Comparison of ENCODE assay signal across 28 cellular contexts in the genomic region with DNA sequence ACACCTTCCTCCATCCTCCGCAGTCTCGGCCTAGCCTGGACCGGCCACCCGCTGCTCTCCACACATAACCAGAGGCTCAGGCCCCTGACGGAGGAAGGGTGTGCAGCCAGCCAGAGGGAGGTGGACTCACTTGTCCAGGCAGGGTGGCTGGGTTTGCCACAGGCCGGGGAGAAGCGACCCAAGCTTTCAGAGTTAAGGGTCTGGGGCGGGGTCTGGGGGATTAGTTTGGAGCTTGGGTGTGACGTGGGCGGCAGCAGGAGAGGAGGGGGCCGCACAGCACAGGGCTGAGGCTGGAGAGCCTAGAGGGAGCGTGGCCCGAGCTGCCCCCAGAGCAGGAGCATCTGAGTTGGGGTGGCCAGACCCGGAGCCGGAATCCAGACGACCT. TPM values are rescaled to one million over a fixed set of nuclear protein-coding genes. Genes with fewer than 3 reads are reported as not detected.
DNase-seq lines count a peak whose midpoint lies in the region; ATAC-seq, FAIRE-seq and TF ChIP-seq lines count a peak whose summit lies in the region.
"Had no signal": no experiment of that assay in that cellular context is flagged by ENCODE, and none has a peak within 500 bp of the region (broad histone marks: within the 10 kb centered on the region; RNA-seq: fewer than 3 reads in every experiment).

No MANE protein-coding gene starts in this region.

- H3K4me1 Mint-ChIP-seq in memory B cell, result no peaks in the 10 kb centered on the region
- H3K4me1 Mint-ChIP-seq: H9 had no signal

- no peak overlapping the region for H3K27ac ChIP-seq in right lobe of liver
- H3K27ac ChIP-seq in HepG2 (ENCODE audit: extremely low read length, insufficient read depth, low read length), result no peak overlapping the region
- H3K27ac ChIP-seq: 22Rv1, BLaER1 had no signal

- H3K4me2 ChIP-seq in HepG2 (ENCODE audit: low read depth, low read length), result no peak overlapping the region
- H3K4me2 ChIP-seq: BLaER1 had no signal

- TF ChIP-seq RAD21 in HepG2 (CRISPR knock-in tag; IDR thresholded peaks at IDR 0.05), result no peak

- peaks cover 24% of the 10 kb centered on the region for H3K36me3 Mint-ChIP-seq in memory B cell

- H3K79me2 ChIP-seq in HepG2 (ENCODE audit: insufficient read depth, low read length), result no peaks in the 10 kb centered on the region

- H3K36me3 ChIP-seq in right lobe of liver, result peaks cover 0 to 5% (median 0%) of the 10 kb centered on the region in 4 donors
- H3K36me3 ChIP-seq in HepG2 (replicated peaks in 1 of 2; ENCODE audit: control insufficient read depth in 1 of 2, insufficient read depth in 2 of 2, low read length in 2 of 2), result peaks cover 2 to 15% of the 10 kb centered on the region in 2 experiments; a peak in 4 of 5 replicates

- TF ChIP-seq CTCF in right lobe of liver (IDR thresholded peaks at IDR 0.05) (no peak), HepG2 (CRISPR knock-in tag; IDR thresholded peaks at IDR 0.05) (no peak)

- no peak for FAIRE-seq in HepG2 (lab: Jason Lieb, UNC)
- FAIRE-seq: HTR-8/SVneo, RCC 7860 had no signal

- H3K9me3 ChIP-seq in right lobe of liver (no peaks in the 10 kb centered on the region), HepG2 (ENCODE audit: low read length) (no peaks in the 10 kb centered on the region)
- H3K9me3 ChIP-seq: Caco-2 had no signal

- H3K4me3 Mint-ChIP-seq in memory B cell, result no peak overlapping the region
- H3K4me3 Mint-ChIP-seq: CD4-positive, alpha-beta T cell; HFFc6 had no signal

- DNase-seq in NCI-H82 (lab: John Stamatoyannopoulos, UW) (peak; percentile 22), NCI-H82 treated with DMSO at 0.1 percent for 48 hours (lab: John Stamatoyannopoulos, UW; ENCODE audit: unreplicated experiment) (no peak), right lobe of liver (peak in 2 of 3 donors; percentile 15 to 52), HepG2 (ENCODE audit: low spot score) (no peak), memory B cell (ENCODE audit: low spot score in 2 of 2) (no peak)
- DNase-seq: ACHN; Caco-2; CD4-positive, alpha-beta T cell; DMS 273 treated with DMSO at 0.1 percent for 48 hours; DMS79 treated with DMSO at 0.1 percent for 48 hours; H9; HFFc6; IMR-90; NCI-H1105; NCI-H146; NCI-H2029; NCI-H226; NCI-H524; NCI-H774; OCI-M1; SIG-M5 had no signal

- TF ChIP-seq POLR2A in right lobe of liver (IDR thresholded peaks at IDR 0.05) (no peak), HepG2 (IDR thresholded peaks at IDR 0.05; ENCODE audit: insufficient read depth in 1 of 2, low read depth in 2 of 2, low read length in 2 of 2) (no peak)

- no peaks in the 10 kb centered on the region for H3K27me3 ChIP-seq in right lobe of liver
- H3K27me3 ChIP-seq in HepG2 (ENCODE audit: control insufficient read depth in 1 of 2, insufficient read depth in 2 of 2, low read length in 2 of 2), result no peaks in the 10 kb centered on the region
- H3K27me3 ChIP-seq: BLaER1 had no signal

- H3K4me3 ChIP-seq in right lobe of liver, result no peak overlapping the region
- no peak overlapping the region for H3K4me3 ChIP-seq in HepG2 (replicated peaks in 1 of 3; ENCODE audit: insufficient read depth in 1 of 3, low read depth in 2 of 3, low read length in 3 of 3)
- H3K4me3 ChIP-seq: BLaER1 had no signal

- BruUV-seq in HepG2 (replicated peaks; lab: Mats Ljungman, UMichigan), result no TSS peak

- POLR2A ChIA-PET in HepG2 (lab: Yijun Ruan, JAX), result no interaction called here

- no peaks in the 10 kb centered on the region for H3K27me3 Mint-ChIP-seq in memory B cell
- H3K27me3 Mint-ChIP-seq: CD4-positive, alpha-beta T cell had no signal

- no peak for TF ChIP-seq EP300 in HepG2 (IDR thresholded peaks at IDR 0.05; ENCODE audit: low read depth in 2 of 2, low read length in 2 of 2)
- no peak for TF ChIP-seq EP300 in HepG2 (CRISPR knock-in tag; IDR thresholded peaks at IDR 0.05; ENCODE audit: borderline replicate concordance)

- CTCF ChIA-PET in HepG2 (lab: Yijun Ruan, JAX; ENCODE audit: low intra/inter-chr PET ratio, low total read pairs), result no interaction called here

- peak overlapping the region; percentile 75 for H3K27ac Mint-ChIP-seq in memory B cell
- H3K27ac Mint-ChIP-seq: CD4-positive, alpha-beta T cell; H9; HFFc6 had no signal

- no peak overlapping the region for H2AFZ ChIP-seq in HepG2 (ENCODE audit: low read length)

- in situ Hi-C loops in HepG2 (cut with HindIII; ENCODE audit: extremely low pct_ligation_motif_present, low pct_unique_long_range_greater_than_20kb), result no loop called here

- H3K4me1 ChIP-seq in right lobe of liver (no peaks in the 10 kb centered on the region), HepG2 (ENCODE audit: insufficient read depth, low read length) (no peaks in the 10 kb centered on the region)
- H3K4me1 ChIP-seq: Caco-2 had no signal

- ATAC-seq in right lobe of liver (peak in 1 of 4 donors; percentile 13), HepG2 (no peak; the same call in 2 of the 3 replicates), memory B cell (ENCODE audit: low read depth) (no peak), GM21381 (IDR thresholded peaks at IDR 0.05; ENCODE audit: unreplicated experiment) (no peak), HG02759 (IDR thresholded peaks at IDR 0.05; ENCODE audit: unreplicated experiment) (no peak), HG02970 (IDR thresholded peaks at IDR 0.05; ENCODE audit: low FRiP score, unreplicated experiment) (no peak)

- intact Hi-C loops in right lobe of liver (cut with DNase I), result no loop called here
- intact Hi-C loops in HepG2 (cut with micrococcal nuclease; ENCODE audit: unreplicated experiment), result no loop called here

- no peaks in the 10 kb centered on the region for H3K9me3 Mint-ChIP-seq in memory B cell
- H3K9me3 Mint-ChIP-seq: CD4-positive, alpha-beta T cell; HFFc6 had no signal

- H3K9ac ChIP-seq in HepG2 (ENCODE audit: insufficient read depth, low read depth, low read length), result no peak overlapping the region
- H3K9ac ChIP-seq: BLaER1 had no signal

- H4K20me1 ChIP-seq in HepG2 (ENCODE audit: insufficient read depth, low read length), result no peaks in the 10 kb centered on the region

- 88% methylated on average over 9 of the region's 16 CpGs for WGBS in right lobe of liver (ENCODE audit: insufficient coverage, low coverage, low lambda C conversion rate, missing lambda C conversion rate)
- whole genome bisulfite sequencing in HepG2 (ENCODE audit: low lambda C conversion rate), result 92% methylated on average over 15 of the region's 16 CpGs

TF ChIP-seq in HepG2, 621 proteins besides CTCF, POLR2A, EP300 and RAD21 (continues in another document):
- TF ChIP-seq NFKB2 (CRISPR knock-in tag; IDR thresholded peaks at IDR 0.05; ENCODE audit: borderline replicate concordance), result no peak
- TF ChIP-seq ZFP36L1 (CRISPR knock-in tag; IDR thresholded peaks at IDR 0.05), result no peak
- TF ChIP-seq HDAC6 (IDR thresholded peaks at IDR 0.05; ENCODE audit: low read depth, low read length), result no peak
- TF ChIP-seq, protein P1, sequence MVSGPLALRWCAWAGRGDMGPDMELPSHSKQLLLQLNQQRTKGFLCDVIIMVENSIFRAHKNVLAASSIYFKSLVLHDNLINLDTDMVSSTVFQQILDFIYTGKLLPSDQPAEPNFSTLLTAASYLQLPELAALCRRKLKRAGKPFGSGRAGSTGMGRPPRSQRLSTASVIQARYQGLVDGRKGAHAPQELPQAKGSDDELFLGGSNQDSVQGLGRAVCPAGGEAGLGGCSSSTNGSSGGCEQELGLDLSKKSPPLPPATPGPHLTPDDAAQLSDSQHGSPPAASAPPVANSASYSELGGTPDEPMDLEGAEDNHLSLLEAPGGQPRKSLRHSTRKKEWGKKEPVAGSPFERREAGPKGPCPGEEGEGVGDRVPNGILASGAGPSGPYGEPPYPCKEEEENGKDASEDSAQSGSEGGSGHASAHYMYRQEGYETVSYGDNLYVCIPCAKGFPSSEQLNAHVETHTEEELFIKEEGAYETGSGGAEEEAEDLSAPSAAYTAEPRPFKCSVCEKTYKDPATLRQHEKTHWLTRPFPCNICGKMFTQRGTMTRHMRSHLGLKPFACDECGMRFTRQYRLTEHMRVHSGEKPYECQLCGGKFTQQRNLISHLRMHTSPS (CRISPR knock-in tag; IDR thresholded peaks at IDR 0.05; ENCODE audit: low read depth), result no peak
- TF ChIP-seq ZNF569 (CRISPR knock-in tag; IDR thresholded peaks at IDR 0.05; ENCODE audit: borderline replicate concordance), result no peak
- no peak for TF ChIP-seq EZH2 (conservative IDR thresholded peaks at IDR 0.05; ENCODE audit: low read depth, low read length)
- TF ChIP-seq EED (CRISPR knock-in tag; IDR thresholded peaks at IDR 0.05), result no peak

RNA-seq across cellular contexts. Expression of a gene that starts 22.4 kb away (rescaled TPM):
- total RNA-seq in right lobe of liver, result 1 to 10 TPM in 5 of 6 experiments, under 1 TPM in 1; 0.86 to 3.7 (median 2.4) TPM
- 0.18 and 0.36 TPM in 2 replicates for total RNA-seq in HepG2 (2016; rRNA removed; fragmentation: Illumina TruSeq; extraction: Trizol)
- total RNA-seq in HepG2 (2016; cell fraction: cytosol; rRNA removed; fragmentation: Illumina TruSeq; extraction: Trizol; ENCODE audit: low read depth), result 0.30 TPM in 1 of 2 replicates, not detected in the other
- total RNA-seq in HepG2 (2016; cell fraction: insoluble cytoplasmic fraction; rRNA removed; fragmentation: Illumina TruSeq; extraction: Trizol), result 0.16 and 0.24 TPM in 2 replicates
- 0.37 and 0.48 TPM in 2 replicates for total RNA-seq in HepG2 (2016; cell fraction: membrane; rRNA removed; fragmentation: Illumina TruSeq; extraction: Trizol)
- not detected in 2 replicates for total RNA-seq in HepG2 (2016; cell fraction: nucleus; rRNA removed; fragmentation: Illumina TruSeq; extraction: Trizol)
- 0.18 and 0.57 TPM in 2 replicates for polyA plus RNA-seq in HepG2 (2011; rRNA removed)
- 0.08 and 0.18 TPM in 2 replicates for polyA plus RNA-seq in HepG2 (2011; cell fraction: cytosol; rRNA removed)
- 0.58 and 0.95 TPM in 2 replicates for polyA plus RNA-seq in HepG2 (2011; cell fraction: nucleus; rRNA removed)
- 0.87 and 3.8 TPM in 2 replicates for polyA plus RNA-seq in HepG2 (2012)
- polyA plus RNA-seq in HepG2 (2016; cell fraction: cytosol; fragmentation: Illumina TruSeq; extraction: Trizol; ENCODE audit: low read depth), result 0.68 and 0.69 TPM in 2 replicates
- 0.49 and 0.90 TPM in 2 replicates for polyA plus RNA-seq in HepG2 (2016; cell fraction: insoluble cytoplasmic fraction; fragmentation: Illumina TruSeq; extraction: Trizol; ENCODE audit: low read depth)
- polyA plus RNA-seq in HepG2 (2016; cell fraction: membrane; fragmentation: Illumina TruSeq; extraction: Trizol; ENCODE audit: low read depth), result 0.89 and 1.3 TPM in 2 replicates
- polyA plus RNA-seq in HepG2 (2016; cell fraction: nucleus; fragmentation: Illumina TruSeq; extraction: Trizol; ENCODE audit: insufficient read depth, low read depth), result 0.38 and 0.60 TPM in 2 replicates
- polyA minus RNA-seq in HepG2 (2011; rRNA and poly(A)+ RNA removed; ENCODE audit: low replicate concordance), result 0.12 and 0.68 TPM in 2 replicates
- polyA minus RNA-seq in HepG2 (2011; cell fraction: cytosol; rRNA and poly(A)+ RNA removed), result 0.30 TPM in 1 of 2 replicates, not detected in the other
- polyA minus RNA-seq in HepG2 (2011; cell fraction: nucleus; rRNA and poly(A)+ RNA removed), result 0.25 TPM in 1 of 2 replicates, not detected in the other
- total RNA-seq: IMR-90 had no signal

Comparison
In these comparisons a context has a peak if more than half of its experiments do, and no peak if none do; other contexts are left out.
1. DNase-seq: peak in NCI-H82 (single experiment) and right lobe of liver (2 of 3); none in NCI-H82 treated with DMSO at 0.1 percent for 48 hours (single experiment), HepG2 (single experiment) and memory B cell (0 of 2).